In the genomic region with DNA sequence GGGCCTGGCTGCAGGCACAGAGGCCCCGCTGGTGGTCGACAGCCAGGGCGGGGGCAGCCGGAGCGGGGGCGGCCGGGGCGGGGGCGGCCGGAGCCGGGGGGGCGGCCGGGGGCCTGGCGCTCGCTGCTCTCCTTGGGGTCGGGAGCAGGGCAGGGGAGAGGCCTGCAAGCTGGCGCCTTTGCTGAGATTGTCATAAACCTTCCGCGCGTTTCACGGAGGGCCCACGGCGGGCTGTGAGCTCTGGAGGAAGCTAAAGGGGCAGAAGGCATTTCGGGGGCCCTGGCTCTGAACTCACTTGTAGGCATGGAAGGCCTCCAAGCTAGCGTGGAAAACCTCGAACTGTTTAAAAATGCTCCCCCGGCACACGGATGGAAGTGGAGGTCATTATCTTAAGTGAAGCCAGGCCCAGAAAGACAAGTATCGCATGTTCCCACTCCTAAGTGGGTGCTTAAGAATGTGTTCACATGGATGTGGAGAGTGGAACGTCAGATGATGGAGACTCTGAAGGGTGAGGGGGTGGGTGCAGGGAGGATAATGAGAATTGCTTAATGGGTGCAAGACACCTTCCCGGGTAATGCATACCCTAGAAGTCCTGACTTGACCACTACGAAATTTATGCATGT, we compare ENCODE assay signal across 8 cellular contexts. TPM values are rescaled to one million over a fixed set of nuclear protein-coding genes. Genes with fewer than 3 reads are reported as not detected.
DNase-seq lines count a peak whose midpoint lies in the region; ATAC-seq and TF ChIP-seq lines count a peak whose summit lies in the region.

No MANE protein-coding gene starts in this region.

- no peaks in the 10 kb centered on the region for H3K9me3 ChIP-seq in right atrium auricular region

- no peak overlapping the region for H3K27ac Mint-ChIP-seq in activated T-helper 17 cell treated with anti-CD3 and anti-CD28 coated beads, Interleukin-2, amount 50 U/mL, for 72 hours

- peaks cover 4% of the 10 kb centered on the region for H3K4me1 Mint-ChIP-seq in activated T-helper 17 cell treated with anti-CD3 and anti-CD28 coated beads, Interleukin-2, amount 50 U/mL, for 72 hours

- ATAC-seq in HG03342 (IDR thresholded peaks at IDR 0.05; ENCODE audit: unreplicated experiment) (peak; percentile 5), sciatic nerve (peak; percentile 21), HG03280 (IDR thresholded peaks at IDR 0.05; ENCODE audit: unreplicated experiment) (no peak)
- ATAC-seq in activated T-helper 17 cell treated with anti-CD3 and anti-CD28 coated beads, Interleukin-2, amount 50 U/mL, for 72 hours (replicated peaks): no peak

- H3K4me3 Mint-ChIP-seq in activated T-helper 17 cell treated with anti-CD3 and anti-CD28 coated beads, Interleukin-2, amount 50 U/mL, for 72 hours: peak overlapping the region; percentile 47

- peak overlapping the region; percentile 81 to 83 for H3K27ac ChIP-seq in right atrium auricular region

- H3K36me3 ChIP-seq in right atrium auricular region: no peaks in the 10 kb centered on the region

- peaks cover 0 to 21% of the 10 kb centered on the region in 2 donors for H3K4me1 ChIP-seq in right atrium auricular region

- H3K4me3 ChIP-seq in GM12875 (ENCODE audit: low read depth, low read length) (peak overlapping the region; percentile 89), right atrium auricular region (peak overlapping the region; percentile 56 to 73)

- H3K27me3 ChIP-seq in right atrium auricular region: no peaks in the 10 kb centered on the region

- intact Hi-C loops in sciatic nerve (cut with DNase I): loop anchor here (10.0 kb wide), 1 partner anchor 1166 kb away; no protein-coding TSS in a partner anchor

- TF ChIP-seq CTCF in GM12875 (IDR thresholded peaks at IDR 0.05; ENCODE audit: borderline replicate concordance, insufficient read depth, low read depth, low read length) (no peak), right atrium auricular region (IDR thresholded peaks at IDR 0.05) (no peak)

- no peaks in the 10 kb centered on the region for H3K9me3 Mint-ChIP-seq in activated T-helper 17 cell treated with anti-CD3 and anti-CD28 coated beads, Interleukin-2, amount 50 U/mL, for 72 hours

- H3K27me3 Mint-ChIP-seq in activated T-helper 17 cell treated with anti-CD3 and anti-CD28 coated beads, Interleukin-2, amount 50 U/mL, for 72 hours: peaks cover 14% of the 10 kb centered on the region

- H3K36me3 Mint-ChIP-seq in activated T-helper 17 cell treated with anti-CD3 and anti-CD28 coated beads, Interleukin-2, amount 50 U/mL, for 72 hours (ENCODE audit: low read depth): no peaks in the 10 kb centered on the region

- no peak for DNase-seq in right atrium auricular region (ENCODE audit: low spot score)
- peak; percentile 68 for DNase-seq in sciatic nerve (ENCODE audit: low spot score)
- no peak for DNase-seq in NCI-H1436 treated with DMSO at 0.1 percent for 48 hours (lab: John Stamatoyannopoulos, UW)
- DNase-seq in NCI-H1436 (lab: John Stamatoyannopoulos, UW): no peak

RNA-seq across cellular contexts. Expression of a gene that starts 0.6 kb away (rescaled TPM):
- 1 to 10 TPM; 1.4 to 4.4 TPM for total RNA-seq in activated T-helper 17 cell treated with anti-CD3 and anti-CD28 coated beads, Interleukin-2, amount 50 U/mL, for 72 hours
- 1 to 10 TPM in 1 of 2 donors, under 1 TPM in 1; 0.98 to 1.3 TPM for total RNA-seq in right atrium auricular region
- total RNA-seq in sciatic nerve: 17.8 TPM

RNA-seq across cellular contexts. Expression of a gene that starts 31.3 kb away (rescaled TPM):
- total RNA-seq in activated T-helper 17 cell treated with anti-CD3 and anti-CD28 coated beads, Interleukin-2, amount 50 U/mL, for 72 hours: 10 to 100 TPM; 30.6 to 63.9 TPM
- 10 to 100 TPM; 60.1 to 91.9 TPM for total RNA-seq in right atrium auricular region
- 38.8 TPM for total RNA-seq in sciatic nerve

Comparison
In these comparisons a context has a peak if more than half of its experiments do, and no peak if none do; other contexts are left out.
1. ATAC-seq: peak in HG03342 (single experiment) and sciatic nerve (single experiment); none in activated T-helper 17 cell treated with anti-CD3 and anti-CD28 coated beads, Interleukin-2, amount 50 U/mL, for 72 hours (single experiment) and HG03280 (single experiment).